20 cellular contexts compared by ENCODE assay signal in genomic region chr1:186753241-186753640, GRCh38.
DNase-seq lines count a peak whose midpoint lies in the region; ATAC-seq and TF ChIP-seq lines count a peak whose summit lies in the region.
"Had no signal": no experiment of that assay in that cellular context is flagged by ENCODE, and none has a peak within 500 bp of the region (broad histone marks: within the 10 kb centered on the region; RNA-seq: fewer than 3 reads in every experiment).

No MANE protein-coding gene starts in this region.

- H3K36me3 ChIP-seq in lower lobe of right lung (no peaks in the 10 kb centered on the region), PC-9 (ENCODE audit: low read depth) (no peaks in the 10 kb centered on the region)

- no peaks in the 10 kb centered on the region for H3K9me3 Mint-ChIP-seq in HFFc6

- no peaks in the 10 kb centered on the region for H3K27me3 Mint-ChIP-seq in HFFc6 (ENCODE audit: insufficient read depth)

- no peaks in the 10 kb centered on the region for H4K20me1 ChIP-seq in PC-9 (ENCODE audit: insufficient read depth)

- no peak overlapping the region for H2AFZ ChIP-seq in PC-9

- H3K9me3 ChIP-seq in lower lobe of right lung (no peaks in the 10 kb centered on the region), PC-9 (ENCODE audit: insufficient read depth, low read depth) (no peaks in the 10 kb centered on the region)

- H3K4me2 ChIP-seq in PC-9, result no peak overlapping the region

- H3K4me1 ChIP-seq in lower lobe of right lung (no peaks in the 10 kb centered on the region), PC-9 (replicated peaks; ENCODE audit: insufficient read depth) (no peaks in the 10 kb centered on the region)

- intact Hi-C loops in lower lobe of right lung (cut with DNase I), result no loop called here
- intact Hi-C loops in PC-9 (cut with micrococcal nuclease; ENCODE audit: unreplicated experiment), result no loop called here

- no peaks in the 10 kb centered on the region for H3K79me2 ChIP-seq in PC-9 (ENCODE audit: low read depth)

- H3K4me3 ChIP-seq in lower lobe of right lung (no peak overlapping the region), PC-9 (no peak overlapping the region)
- H3K4me3 ChIP-seq: K562 had no signal

- POLR2A ChIA-PET in RWPE1 (lab: Yijun Ruan, JAX; ENCODE audit: low non-redundant PET), result no interaction called here
- POLR2A ChIA-PET in PC-9 (lab: Charles Lee; ENCODE audit: unreplicated experiment), result no interaction called here

- no peaks in the 10 kb centered on the region for H3F3A ChIP-seq in PC-9 (ENCODE audit: insufficient read depth, low read depth)

- H3K36me3 Mint-ChIP-seq in HFFc6 (ENCODE audit: low read depth), result no peaks in the 10 kb centered on the region
- H3K36me3 Mint-ChIP-seq: CD8-positive, alpha-beta memory T cell had no signal

- BruUV-seq in PC-9 (replicated peaks; lab: Mats Ljungman, UMichigan), result no TSS peak

- H3K4me1 Mint-ChIP-seq in HFFc6 (ENCODE audit: low read depth), result peaks cover 11% of the 10 kb centered on the region
- H3K4me1 Mint-ChIP-seq: CD8-positive, alpha-beta memory T cell had no signal

- peak; percentile 25 for DNase-seq in Daoy (ENCODE audit: low read depth)
- peak; percentile 4 for DNase-seq in HFFc6
- peak; percentile 17 for DNase-seq in RWPE1 (ENCODE audit: low spot score)
- no peak for DNase-seq in epithelial cell of prostate (ENCODE audit: low read depth, low spot score)
- no peak for DNase-seq in lower lobe of right lung
- DNase-seq in PC-9, result no peak
- DNase-seq: Calu3; CD8-positive, alpha-beta memory T cell; DMS153; GF-D8; NCI-H1105; NCI-H2029 treated with DMSO at 0.1 percent for 48 hours; NCI-H226; NCI-H510A treated with DMSO at 0.1 percent for 48 hours; NCI-H774; SHP77 had no signal

- H3K27ac ChIP-seq in RWPE1, result no peak overlapping the region
- peak overlapping the region; percentile 19 for H3K27ac ChIP-seq in epithelial cell of prostate
- H3K27ac ChIP-seq in lower lobe of right lung, result no peak overlapping the region
- no peak overlapping the region for H3K27ac ChIP-seq in PC-9
- H3K27ac ChIP-seq: C4-2B had no signal

- CTCF ChIA-PET in RWPE1 (lab: Yijun Ruan, JAX), result no interaction called here
- CTCF ChIA-PET in PC-9 (lab: Charles Lee), result interaction anchor here (0.5 to 0.7 kb wide), 2 partner anchors 30 to 1911 kb away, joined by 3 to 5 read pairs; no protein-coding TSS in a partner anchor

- ATAC-seq in lower lobe of right lung (no peak), HG02610 (IDR thresholded peaks at IDR 0.05; ENCODE audit: unreplicated experiment) (no peak), HG03439 (IDR thresholded peaks at IDR 0.05; ENCODE audit: unreplicated experiment) (no peak)
- ATAC-seq: K562 had no signal

- no peaks in the 10 kb centered on the region; the same call in 1 of the 2 replicates for H3K9me2 ChIP-seq in PC-9 (ENCODE audit: insufficient read depth)

- no peak overlapping the region for H3K4me3 Mint-ChIP-seq in HFFc6
- H3K4me3 Mint-ChIP-seq: CD8-positive, alpha-beta memory T cell had no signal

- H3K27me3 ChIP-seq in lower lobe of right lung (ENCODE audit: low read depth) (no peaks in the 10 kb centered on the region), PC-9 (ENCODE audit: insufficient read depth, low read depth) (no peaks in the 10 kb centered on the region)

- H3K27ac Mint-ChIP-seq in HFFc6, result no peak overlapping the region
- H3K27ac Mint-ChIP-seq: CD8-positive, alpha-beta memory T cell had no signal

- TF ChIP-seq CTCF in HFFc6 (IDR thresholded peaks at IDR 0.05) (no peak), RWPE1 (conservative IDR thresholded peaks at IDR 0.05; ENCODE audit: low read depth) (no peak), lower lobe of right lung (IDR thresholded peaks at IDR 0.05) (no peak), PC-9 (conservative IDR thresholded peaks at IDR 0.05) (no peak)

Comparison
In these comparisons a context has a peak if more than half of its experiments do, and no peak if none do; other contexts are left out.
1. DNase-seq: peak in Daoy (single experiment), HFFc6 (single experiment) and RWPE1 (single experiment); none in epithelial cell of prostate (single experiment), lower lobe of right lung (single experiment) and PC-9 (0 of 2).